In the genomic region with DNA sequence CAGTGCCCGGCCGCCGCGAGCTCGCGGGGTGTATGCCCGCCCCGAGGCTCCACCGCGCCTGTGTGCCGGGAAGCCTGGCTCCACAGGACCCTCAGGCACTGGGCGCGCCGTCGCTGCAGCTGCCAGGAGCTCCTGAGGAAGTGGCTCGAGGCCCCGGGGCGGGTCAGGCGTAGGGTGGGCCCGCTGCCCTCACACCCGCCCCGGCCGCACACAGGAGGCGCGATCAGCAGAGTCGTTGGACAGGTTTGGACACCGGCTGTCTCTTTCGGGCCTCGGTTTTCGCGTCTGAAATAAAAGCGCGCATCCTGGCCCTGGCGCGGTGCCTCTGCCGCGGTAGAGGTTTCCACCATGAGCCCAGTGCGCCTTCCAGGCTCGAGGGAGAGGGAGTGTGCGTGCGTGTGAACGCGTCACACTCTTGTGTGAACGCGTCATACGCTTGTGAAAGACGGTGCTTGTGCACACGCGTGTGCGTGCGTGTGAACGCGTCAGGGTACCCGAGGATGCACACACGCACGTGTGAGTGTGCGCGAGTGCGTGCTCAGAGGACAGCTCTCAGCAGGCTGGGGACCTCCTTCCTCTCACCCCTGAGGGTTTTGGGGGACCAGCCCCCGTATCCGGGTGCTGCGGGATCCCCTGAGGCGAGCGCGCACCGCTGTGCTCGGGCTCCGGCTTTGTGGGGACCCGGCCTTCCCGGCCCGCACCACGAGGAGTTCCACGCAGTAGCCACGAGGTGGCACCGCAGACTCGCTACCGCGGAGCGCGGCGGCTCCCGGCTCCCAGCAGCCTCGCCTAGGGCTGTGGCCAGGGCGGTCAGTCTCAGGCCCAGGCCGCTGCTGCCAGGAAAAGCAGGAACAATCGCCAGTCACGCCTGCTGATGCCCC, we compare ENCODE assay signal across 8 cellular contexts.
A peak's percentile ranks its signal among the peaks of the same experiment; 100 is the strongest.
DNase-seq lines count a peak whose midpoint lies in the region; ATAC-seq and TF ChIP-seq lines count a peak whose summit lies in the region.

No MANE protein-coding gene starts in this region.

- peak; percentile 54 for DNase-seq in activated CD4-positive, CD25-positive, alpha-beta regulatory T cell treated with anti-CD3 and anti-CD28 coated beads, Interleukin-2, amount 50 U/mL, for 72 hours
- DNase-seq in activated CD4-positive, CD25-positive, alpha-beta regulatory T cell (lab: John Stamatoyannopoulos, UW) = no peak
- DNase-seq in RPMI7951 (ENCODE audit: low read depth) = peak; percentile 52
- peak in 54 of 58 donors; percentile 14 to 88 (median 56) for DNase-seq in anterior cingulate cortex (lab: John Stamatoyannopoulos, UW)
- peak; percentile 80 for DNase-seq in left ventricle myocardium inferior
- DNase-seq in progenitor cell of endocrine pancreas (ENCODE audit: low spot score, unreplicated experiment) = peak; percentile 81

- H3K27me3 Mint-ChIP-seq in progenitor cell of endocrine pancreas = peaks cover 41% of the 10 kb centered on the region

- intact Hi-C loops in left ventricle myocardium inferior (cut with micrococcal nuclease) = loop anchor here (5.0 kb wide), 1 partner anchor 241 kb away; no protein-coding TSS in a partner anchor

- H3K27me3 ChIP-seq in left ventricle myocardium inferior (ENCODE audit: low read depth) = peaks cover 53% of the 10 kb centered on the region

- no peaks in the 10 kb centered on the region for H3K9me3 Mint-ChIP-seq in progenitor cell of endocrine pancreas (ENCODE audit: low read depth)

- H3K4me3 ChIP-seq in left ventricle myocardium inferior = peak overlapping the region; percentile 56

- ATAC-seq in HG03442 (IDR thresholded peaks at IDR 0.05; ENCODE audit: unreplicated experiment) (peak; percentile 54), HG03439 (IDR thresholded peaks at IDR 0.05; ENCODE audit: unreplicated experiment) (no peak)

- no peak overlapping the region for H3K27ac ChIP-seq in left ventricle myocardium inferior (replicated peaks)

- H3K9me3 ChIP-seq in left ventricle myocardium inferior (replicated peaks) = no peaks in the 10 kb centered on the region

- TF ChIP-seq CTCF in left ventricle myocardium inferior (IDR thresholded peaks at IDR 0.05; ENCODE audit: borderline replicate concordance) = peak; percentile 91
- peak; percentile 86 for TF ChIP-seq CTCF in progenitor cell of endocrine pancreas (IDR thresholded peaks at IDR 0.05; ENCODE audit: unreplicated experiment)

- H3K4me1 ChIP-seq in left ventricle myocardium inferior = peaks cover 24% of the 10 kb centered on the region

- H3K36me3 ChIP-seq in left ventricle myocardium inferior = no peaks in the 10 kb centered on the region

- no peaks in the 10 kb centered on the region for H3K36me3 Mint-ChIP-seq in progenitor cell of endocrine pancreas (ENCODE audit: insufficient read depth)

- H3K4me3 Mint-ChIP-seq in progenitor cell of endocrine pancreas (ENCODE audit: low read depth) = no peak overlapping the region

- no peaks in the 10 kb centered on the region for H3K4me1 Mint-ChIP-seq in progenitor cell of endocrine pancreas (ENCODE audit: low read depth)

- no peak overlapping the region for H3K27ac Mint-ChIP-seq in progenitor cell of endocrine pancreas

Comparison
In these comparisons a context has a peak if more than half of its experiments do, and no peak if none do; other contexts are left out.
1. DNase-seq: peak in activated CD4-positive, CD25-positive, alpha-beta regulatory T cell treated with anti-CD3 and anti-CD28 coated beads, Interleukin-2, amount 50 U/mL, for 72 hours (single experiment), RPMI7951 (single experiment), anterior cingulate cortex (54 of 58), left ventricle myocardium inferior (single experiment) and progenitor cell of endocrine pancreas (single experiment); none in activated CD4-positive, CD25-positive, alpha-beta regulatory T cell (0 of 4).